ENCODE assay signal across 1 cellular context in genomic region chr13:71856548-71856947, GRCh38.
TF ChIP-seq lines count a peak whose summit lies in the region.

No MANE protein-coding gene starts in this region.

TF ChIP-seq in HEK293, 187 proteins besides CTCF, POLR2A, EP300 and RAD21 (continued from another document):
- no peak for TF ChIP-seq PRDM10 (tag by site-specific recombination; IDR thresholded peaks at IDR 0.05)
